ENCODE assay signal across 8 cellular contexts in the genomic region with DNA sequence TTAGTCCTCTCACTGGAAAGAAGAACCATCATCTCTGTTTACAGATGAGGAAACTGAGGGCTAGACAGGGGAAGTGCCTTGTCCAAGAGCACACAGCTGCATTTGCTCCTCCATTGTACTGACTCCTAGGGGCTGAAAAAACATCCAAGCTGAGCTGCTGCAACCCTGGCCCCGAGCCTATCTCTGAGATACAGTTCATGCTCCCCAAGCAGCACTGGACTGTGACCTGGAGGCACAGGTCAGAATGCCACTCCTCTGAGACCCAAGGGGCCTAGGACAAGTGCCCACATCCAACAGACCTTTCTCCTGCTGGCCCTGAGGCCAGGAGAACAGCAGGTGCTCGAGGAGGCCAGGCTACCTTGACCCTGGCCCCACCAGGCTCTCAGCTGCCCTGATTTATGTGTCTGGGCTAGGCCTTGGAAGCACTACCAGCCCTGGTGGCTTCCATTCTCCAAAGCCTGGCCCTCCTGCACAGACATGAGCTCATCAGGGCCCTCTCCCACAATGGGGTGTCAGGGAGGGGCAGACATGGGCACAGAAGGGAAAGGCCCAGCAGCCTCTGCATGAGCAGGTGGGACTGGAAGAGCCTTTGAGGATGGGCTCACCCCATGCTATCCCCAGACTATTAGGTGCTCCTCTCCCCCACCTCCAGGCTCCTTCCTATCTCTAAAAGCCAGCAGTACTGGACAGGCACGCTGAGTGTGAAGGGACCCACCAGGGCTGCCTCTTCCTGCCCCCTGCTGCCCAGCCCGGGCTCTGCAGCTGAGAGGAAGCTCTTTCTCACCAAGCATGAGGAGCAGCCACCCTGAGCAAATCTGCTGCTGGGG. TPM values are rescaled to one million over a fixed set of nuclear protein-coding genes. Genes with fewer than 3 reads are reported as not detected.
DNase-seq lines count a peak whose midpoint lies in the region; ATAC-seq and TF ChIP-seq lines count a peak whose summit lies in the region.

No MANE protein-coding gene starts in this region.

- CTCF ChIA-PET in OCI-LY7 (lab: Charles Lee; ENCODE audit: unreplicated experiment): interaction anchor here (0.6 to 1.8 kb wide), 12 partner anchors 11 to 94 kb away, joined by 3 to 13 read pairs (median 4); no protein-coding TSS in a partner anchor

- H3K9me3 ChIP-seq in OCI-LY7 (ENCODE audit: low read length): no peaks in the 10 kb centered on the region

- TF ChIP-seq CTCF in CD14-positive monocyte (IDR thresholded peaks at IDR 0.05): peak; percentile 71
- peak; percentile 83 for TF ChIP-seq CTCF in OCI-LY7 (conservative IDR thresholded peaks at IDR 0.05; ENCODE audit: low read length)
- peak in 1 of 3 donors; percentile 37 for TF ChIP-seq CTCF in omental fat pad (IDR thresholded peaks at IDR 0.05)

- no peak for DNase-seq in CD14-positive monocyte (ENCODE audit: low spot score)
- DNase-seq in H7: peak; percentile 95
- peak; percentile 82 for DNase-seq in OCI-LY7 (ENCODE audit: low spot score)
- peak; percentile 30 for DNase-seq in activated T-helper 9 cell treated with anti-CD3 and anti-CD28 coated beads, Interleukin-2, amount 50 U/mL, for 16 hours (ENCODE audit: low read depth)
- peak; percentile 43 for DNase-seq in fibroblast of the conjunctiva (ENCODE audit: low read depth)
- DNase-seq in omental fat pad (ENCODE audit: low spot score): no peak

- BruUV-seq in OCI-LY7 (replicated peaks; lab: Mats Ljungman, UMichigan): no TSS peak

- no peaks in the 10 kb centered on the region for H3K79me2 ChIP-seq in OCI-LY7 (ENCODE audit: insufficient read depth, low read depth, low read length)

- H2AFZ ChIP-seq in OCI-LY7 (ENCODE audit: low read length): peak overlapping the region; percentile 55; the same call in 1 of the 2 replicates

- peaks cover 8 to 21% (median 15%) of the 10 kb centered on the region in 3 donors for H3K27me3 Mint-ChIP-seq in CD14-positive monocyte (ENCODE audit: low read depth in 3 of 3)

- H3K9me3 Mint-ChIP-seq in CD14-positive monocyte: peaks cover 0 to 1% (median 0%) of the 10 kb centered on the region in 7 donors

- H3K36me3 ChIP-seq in H7 (replicated peaks; ENCODE audit: control insufficient read depth, insufficient read depth, low read length): no peaks in the 10 kb centered on the region
- no peaks in the 10 kb centered on the region for H3K36me3 ChIP-seq in OCI-LY7 (ENCODE audit: insufficient read depth, low read length)

- no peaks in the 10 kb centered on the region for H3K9me2 ChIP-seq in OCI-LY7 (ENCODE audit: insufficient read depth, low read length)

- peak overlapping the region; percentile 80 for H3K27ac ChIP-seq in OCI-LY7 (ENCODE audit: low read depth, low read length, poor library complexity, severe bottlenecking)

- H3K36me3 Mint-ChIP-seq in CD14-positive monocyte: no peaks in the 10 kb centered on the region

- H3K4me1 ChIP-seq in OCI-LY7 (ENCODE audit: insufficient read depth, low read length, poor library complexity, severe bottlenecking): peaks cover 40% of the 10 kb centered on the region

- intact Hi-C loops in CD14-positive monocyte (cut with micrococcal nuclease) (no loop called here), OCI-LY7 (cut with micrococcal nuclease; ENCODE audit: unreplicated experiment) (loop anchor here (1.0 kb wide), 3 partner anchors 31 to 81 kb away; no protein-coding TSS in a partner anchor)

- no peak overlapping the region for H3K4me3 Mint-ChIP-seq in CD14-positive monocyte

- H4K20me1 ChIP-seq in OCI-LY7 (ENCODE audit: insufficient read depth, low read length): no peaks in the 10 kb centered on the region

- H3K4me3 ChIP-seq in H7 (ENCODE audit: insufficient read depth, low read depth, low read length) (no peak overlapping the region), OCI-LY7 (ENCODE audit: low read depth, low read length, poor library complexity, severe bottlenecking) (peak overlapping the region; percentile 51)

- H3K4me1 Mint-ChIP-seq in CD14-positive monocyte: peaks cover 8% of the 10 kb centered on the region

- ATAC-seq in omental fat pad (ENCODE audit: low FRiP score) (peak; percentile 83), HG02884 (IDR thresholded peaks at IDR 0.05; ENCODE audit: unreplicated experiment) (no peak), HG03139 (IDR thresholded peaks at IDR 0.05; ENCODE audit: unreplicated experiment) (no peak)

- POLR2A ChIA-PET in OCI-LY7 (lab: Charles Lee): interaction anchor here (0.6 to 1.9 kb wide), 6 partner anchors 31 to 258 kb away, joined by 3 to 5 read pairs (median 4); no protein-coding TSS in a partner anchor

- H3K4me2 ChIP-seq in OCI-LY7 (ENCODE audit: low read length): peak overlapping the region; percentile 83

- peak overlapping the region in 1 of 7 donors; percentile 72 for H3K27ac Mint-ChIP-seq in CD14-positive monocyte

- H3K27me3 ChIP-seq in H7 (ENCODE audit: control insufficient read depth, insufficient read depth, low read length): no peaks in the 10 kb centered on the region

RNA-seq across cellular contexts. Expression of a gene that starts 18.9 kb away (rescaled TPM):
- not detected for polyA plus RNA-seq in CD14-positive monocyte
- total RNA-seq in H7 (2014; rRNA removed; shearing (Covaris generic)): 28.0 and 39.8 TPM in 2 replicates
- 4.0 and 4.1 TPM in 2 replicates for total RNA-seq in OCI-LY7 (2014; rRNA removed; shearing (Covaris generic))
- total RNA-seq in OCI-LY7 (2022) (11.4 and 11.5 TPM in 2 replicates), omental fat pad (1 to 10 TPM in 3 of 4 donors, under 1 TPM in 1; 0.79 to 7.5 (median 3.3) TPM)

RNA-seq across cellular contexts. Expression of a gene that starts 41.5 kb away (rescaled TPM):
- not detected for polyA plus RNA-seq in CD14-positive monocyte
- 10.3 and 13.8 TPM in 2 replicates for total RNA-seq in H7 (2014; rRNA removed; shearing (Covaris generic))
- not detected in 2 replicates for total RNA-seq in OCI-LY7 (2014; rRNA removed; shearing (Covaris generic))
- not detected in 2 replicates for total RNA-seq in OCI-LY7 (2022)
- 10 to 100 TPM; 17.4 to 69.2 (median 21.7) TPM for total RNA-seq in omental fat pad

Comparison
In these comparisons a context has a peak if more than half of its experiments do, and no peak if none do; other contexts are left out.
1. DNase-seq: peak in H7 (single experiment), OCI-LY7 (single experiment), activated T-helper 9 cell treated with anti-CD3 and anti-CD28 coated beads, Interleukin-2, amount 50 U/mL, for 16 hours (single experiment) and fibroblast of the conjunctiva (single experiment); none in CD14-positive monocyte (single experiment) and omental fat pad (single experiment).